26 cellular contexts compared by ENCODE assay signal in the genomic region with DNA sequence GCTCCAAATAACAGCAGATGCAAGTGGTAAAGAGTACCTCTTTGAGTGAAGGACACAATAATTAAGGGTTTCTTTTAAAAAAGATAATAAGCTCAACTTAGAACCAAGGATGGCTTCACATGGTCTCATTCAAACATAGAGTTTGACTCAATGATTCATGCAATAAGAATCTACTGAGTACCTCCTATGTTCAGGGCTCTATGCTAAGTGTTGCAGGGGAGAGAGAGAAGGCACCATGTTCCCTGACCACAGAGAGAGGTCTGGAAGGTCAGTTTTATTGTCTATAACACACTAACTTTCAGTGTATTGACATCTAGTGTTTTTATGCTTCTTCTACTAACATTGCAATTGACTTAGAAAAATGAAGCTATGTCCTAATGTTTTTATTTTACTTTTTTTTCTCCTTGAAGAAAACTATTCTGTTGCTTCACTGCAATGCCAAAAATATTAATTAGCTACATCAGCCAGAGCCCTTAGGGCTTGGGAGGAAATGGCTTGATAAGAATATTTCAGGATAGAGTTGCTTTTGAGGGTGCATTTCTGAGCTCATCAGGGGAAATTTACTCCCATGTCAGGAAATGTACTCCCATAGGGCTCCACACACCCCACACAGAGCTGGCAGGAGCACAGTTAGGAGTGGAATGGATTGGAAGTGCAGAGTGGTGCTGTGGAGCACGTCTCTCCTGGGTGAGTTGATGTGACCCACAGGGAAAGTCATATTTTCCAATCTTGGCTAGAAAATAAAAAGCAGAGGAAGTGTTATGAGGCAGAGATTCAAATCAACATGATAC.
DNase-seq lines count a peak whose midpoint lies in the region; ATAC-seq, FAIRE-seq and TF ChIP-seq lines count a peak whose summit lies in the region.
"Had no signal": no experiment of that assay in that cellular context is flagged by ENCODE, and none has a peak within 500 bp of the region (broad histone marks: within the 10 kb centered on the region; RNA-seq: fewer than 3 reads in every experiment).

No MANE protein-coding gene starts in this region.

- H3K27ac Mint-ChIP-seq in MCF 10A (ENCODE audit: low read depth, unreplicated experiment): no peak overlapping the region
- H3K27ac Mint-ChIP-seq: activated naive CD8-positive, alpha-beta T cell treated with anti-CD3 and anti-CD28 coated beads, Interleukin-2, amount 10 ng/mL, durations not matched to agents 7 days and 5 days; activated T-helper 2 cell treated with anti-CD3 and anti-CD28 coated beads, Interferon-gamma antibody, Interleukin-2, Interleukin-4, amounts not matched to agents 10 μg/mL and 5 μg/mL and 100 μg/mL, durations not matched to agents 14 hours and 24 hours and 36 hours; endodermal cell; nephron progenitor cell; T-helper 2 cell treated with Interferon-gamma antibody and Interleukin-4, amounts not matched to agents 5 μg/mL and 100 μg/mL, for 36 hours had no signal

- H3K4me3 Mint-ChIP-seq in MCF 10A (ENCODE audit: unreplicated experiment): no peak overlapping the region
- H3K4me3 Mint-ChIP-seq: activated naive CD8-positive, alpha-beta T cell treated with anti-CD3 and anti-CD28 coated beads, Interleukin-2, amount 10 ng/mL, durations not matched to agents 7 days and 5 days; endodermal cell; nephron progenitor cell; T-helper 2 cell treated with Interferon-gamma antibody and Interleukin-4, amounts not matched to agents 5 μg/mL and 100 μg/mL, for 36 hours had no signal

- H3K36me3 Mint-ChIP-seq in MCF 10A (ENCODE audit: insufficient read depth, unreplicated experiment): no peaks in the 10 kb centered on the region
- H3K36me3 Mint-ChIP-seq: activated naive CD8-positive, alpha-beta T cell treated with anti-CD3 and anti-CD28 coated beads, Interleukin-2, amount 10 ng/mL, durations not matched to agents 7 days and 5 days had no signal

- ATAC-seq in RWPE2 (ENCODE audit: low read depth) (0 out of 3 replicates have a peak, but pooled peaks have one; percentile 42), pancreas (no peak), upper lobe of left lung (ENCODE audit: low FRiP score in 2 of 2) (no peak)

- TF ChIP-seq EP300 in upper lobe of left lung (IDR thresholded peaks at IDR 0.05): no peak

- H3K27ac ChIP-seq in breast epithelium (no peak overlapping the region), RWPE2 (ENCODE audit: poor library complexity, severe bottlenecking) (no peak overlapping the region), pancreas (no peak overlapping the region), upper lobe of left lung (no peak overlapping the region)
- H3K27ac ChIP-seq: 22Rv1, esophagus squamous epithelium, skin epidermis had no signal

- WGBS in pancreas, 2 donors: 65 to 82% methylated on average over 1 of the region's 1 CpG
- 70 to 83% methylated on average over 1 of the region's 1 CpG for WGBS in upper lobe of left lung, 2 donors

- BruUV-seq in MCF 10A (replicated peaks; lab: Mats Ljungman, UMichigan): no TSS peak

- H3K9me3 Mint-ChIP-seq in MCF 10A (ENCODE audit: unreplicated experiment): no peaks in the 10 kb centered on the region
- H3K9me3 Mint-ChIP-seq: activated naive CD8-positive, alpha-beta T cell treated with anti-CD3 and anti-CD28 coated beads, Interleukin-2, amount 10 ng/mL, durations not matched to agents 7 days and 5 days; activated T-helper 2 cell treated with anti-CD3 and anti-CD28 coated beads, Interferon-gamma antibody, Interleukin-2, Interleukin-4, amounts not matched to agents 10 μg/mL and 5 μg/mL and 100 μg/mL, durations not matched to agents 14 hours and 24 hours and 36 hours; endodermal cell; nephron progenitor cell; T-helper 2 cell treated with Interferon-gamma antibody and Interleukin-4, amounts not matched to agents 5 μg/mL and 100 μg/mL, for 36 hours had no signal

- no peak for TF ChIP-seq POLR2A in breast epithelium (IDR thresholded peaks at IDR 0.05)
- TF ChIP-seq POLR2A in upper lobe of left lung (IDR thresholded peaks at IDR 0.05): no peak

- no peaks in the 10 kb centered on the region for H3K36me3 ChIP-seq in breast epithelium
- H3K36me3 ChIP-seq in RWPE2 (ENCODE audit: low read depth): no peaks in the 10 kb centered on the region
- H3K36me3 ChIP-seq in pancreas: no peaks in the 10 kb centered on the region
- no peaks in the 10 kb centered on the region for H3K36me3 ChIP-seq in upper lobe of left lung
- H3K36me3 ChIP-seq: esophagus squamous epithelium had no signal

- CTCF ChIA-PET in MCF 10A (lab: Yijun Ruan, JAX): interaction anchor here (0.6 to 0.7 kb wide), 4 partner anchors 25 to 542 kb away, joined by 3 to 5 read pairs (median 3); no protein-coding TSS in a partner anchor

- FAIRE-seq in pancreas (lab: Jason Lieb, UNC): no peak
- FAIRE-seq: H54, RCC 7860 had no signal

- H3K4me1 Mint-ChIP-seq in MCF 10A (ENCODE audit: insufficient read depth, unreplicated experiment): peaks cover 4% of the 10 kb centered on the region
- H3K4me1 Mint-ChIP-seq: activated naive CD8-positive, alpha-beta T cell treated with anti-CD3 and anti-CD28 coated beads, Interleukin-2, amount 10 ng/mL, durations not matched to agents 7 days and 5 days; nephron progenitor cell had no signal

- peak; percentile 25 for DNase-seq in MCF 10A (ENCODE audit: unreplicated experiment)
- DNase-seq in breast epithelium (ENCODE audit: low spot score in 2 of 2): no peak
- DNase-seq in RWPE2 (ENCODE audit: low spot score): no peak
- DNase-seq in foreskin fibroblast: peak; percentile 14 to 25
- no peak for DNase-seq in pancreas
- DNase-seq in T1000 (lab: John Stamatoyannopoulos, UW): no peak
- no peak for DNase-seq in upper lobe of left lung
- no peak for DNase-seq in amygdala (lab: John Stamatoyannopoulos, UW)
- DNase-seq: activated CD4-positive, alpha-beta T cell treated with anti-CD3 and anti-CD28 coated beads, Interleukin-2, amount 50 U/mL, for 4 hours; activated CD8-positive, alpha-beta memory T cell treated with anti-CD3 and anti-CD28 coated beads, Interleukin-2, amount 50 U/mL, for 48 hours; activated naive CD8-positive, alpha-beta T cell treated with anti-CD3 and anti-CD28 coated beads, Interleukin-2, amount 10 ng/mL, durations not matched to agents 7 days and 5 days; Caco-2; cortex of kidney; endodermal cell; esophagus squamous epithelium; NCI-H1436; NCI-H2107; NCI-H510A treated with DMSO at 0.1 percent for 48 hours; nephron progenitor cell; stimulated activated CD4-positive, alpha-beta T cell treated with anti-CD3 and anti-CD28 coated beads, Interleukin-1b, Interleukin-23, amount 100 ng/mL, for 48 hours had no signal

- intact Hi-C loops in MCF 10A (cut with micrococcal nuclease) (no loop called here), breast epithelium (cut with DNase I; ENCODE audit: low total_unique reads) (no loop called here), pancreas (cut with DNase I) (no loop called here)

- TF ChIP-seq CTCF in MCF 10A (IDR thresholded peaks at IDR 0.05; ENCODE audit: unreplicated experiment): no peak
- TF ChIP-seq CTCF in breast epithelium (IDR thresholded peaks at IDR 0.05): no peak
- TF ChIP-seq CTCF in RWPE2 (IDR thresholded peaks at IDR 0.05; ENCODE audit: poor library complexity, severe bottlenecking): no peak
- no peak for TF ChIP-seq CTCF in foreskin fibroblast (IDR thresholded peaks at IDR 0.05; ENCODE audit: low read depth, low read length)
- no peak for TF ChIP-seq CTCF in pancreas (IDR thresholded peaks at IDR 0.05)
- TF ChIP-seq CTCF in upper lobe of left lung (IDR thresholded peaks at IDR 0.05): no peak

- no peaks in the 10 kb centered on the region for H3K27me3 Mint-ChIP-seq in MCF 10A (ENCODE audit: insufficient read depth, unreplicated experiment)

- no peaks in the 10 kb centered on the region for H3K27me3 ChIP-seq in breast epithelium
- H3K27me3 ChIP-seq in RWPE2 (ENCODE audit: insufficient read depth, poor library complexity, severe bottlenecking): peaks cover 4% of the 10 kb centered on the region
- no peaks in the 10 kb centered on the region for H3K27me3 ChIP-seq in pancreas
- H3K27me3 ChIP-seq in upper lobe of left lung: no peaks in the 10 kb centered on the region
- H3K27me3 ChIP-seq: esophagus squamous epithelium had no signal

- POLR2A ChIA-PET in MCF 10A (lab: Yijun Ruan, JAX): no interaction called here

- H3K4me1 ChIP-seq in breast epithelium: no peaks in the 10 kb centered on the region
- H3K4me1 ChIP-seq in RWPE2 (ENCODE audit: insufficient read depth, poor library complexity, severe bottlenecking): no peaks in the 10 kb centered on the region
- H3K4me1 ChIP-seq in pancreas: no peaks in the 10 kb centered on the region
- H3K4me1 ChIP-seq in upper lobe of left lung: no peaks in the 10 kb centered on the region
- H3K4me1 ChIP-seq: esophagus squamous epithelium had no signal

- H3K9me3 ChIP-seq in breast epithelium (no peaks in the 10 kb centered on the region), RWPE2 (ENCODE audit: severe bottlenecking) (no peaks in the 10 kb centered on the region), pancreas (no peaks in the 10 kb centered on the region), upper lobe of left lung (no peaks in the 10 kb centered on the region)
- H3K9me3 ChIP-seq: Caco-2, esophagus squamous epithelium had no signal

- H3K4me3 ChIP-seq in breast epithelium (no peak overlapping the region), RWPE2 (ENCODE audit: severe bottlenecking) (no peak overlapping the region), foreskin fibroblast (ENCODE audit: low read depth in 1 of 2, low read length in 2 of 2) (no peak overlapping the region), pancreas (no peak overlapping the region), upper lobe of left lung (no peak overlapping the region)
- H3K4me3 ChIP-seq: esophagus squamous epithelium, skin epidermis had no signal

Comparison
In these comparisons a context has a peak if more than half of its experiments do, and no peak if none do; other contexts are left out.
1. DNase-seq: peak in MCF 10A (single experiment) and foreskin fibroblast (2 of 2); none in breast epithelium (0 of 2), RWPE2 (single experiment), pancreas (0 of 6), T1000 (single experiment), upper lobe of left lung (0 of 2) and amygdala (0 of 56).